ENCODE assay signal across 17 cellular contexts in the genomic region with DNA sequence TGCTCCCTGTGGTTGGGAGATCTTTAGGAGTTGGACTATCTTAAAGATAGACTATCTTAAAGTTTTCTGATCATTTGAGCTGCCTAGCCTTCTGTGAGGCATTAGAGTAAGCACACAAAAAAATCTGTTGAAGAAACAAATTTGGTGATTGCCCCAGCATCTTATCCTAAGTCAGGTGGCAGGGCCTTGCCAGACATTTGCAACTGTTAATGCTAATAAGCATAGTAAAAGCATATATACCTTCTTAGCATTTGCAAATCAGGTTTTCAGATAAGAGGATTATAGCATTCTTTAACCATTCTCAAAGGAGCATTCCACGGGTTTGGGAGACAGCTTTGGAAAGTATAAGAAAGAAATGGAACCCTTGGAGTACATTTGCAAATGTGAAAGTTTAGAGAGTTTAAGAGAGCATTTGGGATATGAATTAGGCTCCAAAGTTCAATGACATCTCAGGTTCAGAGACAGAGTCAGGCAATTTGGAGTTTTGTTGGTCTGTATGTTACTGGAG.
DNase-seq lines count a peak whose midpoint lies in the region; ATAC-seq lines count a peak whose summit lies in the region.
"Had no signal": no experiment of that assay in that cellular context is flagged by ENCODE, and none has a peak within 500 bp of the region (broad histone marks: within the 10 kb centered on the region; RNA-seq: fewer than 3 reads in every experiment).

No MANE protein-coding gene starts in this region.

- DNase-seq in HAP-1 (ENCODE audit: low spot score in 2 of 2) (peak; percentile 58 to 96), NT2/D1 (ENCODE audit: low read depth, low spot score) (peak; percentile 18)
- DNase-seq in activated CD4-positive, alpha-beta T cell treated with anti-CD3 and anti-CD28 coated beads for 4 hours, result no peak
- DNase-seq in CD8-positive, alpha-beta memory T cell, result no peak
- DNase-seq: BE2C; Caco-2; CD8-positive, alpha-beta T cell; DND-41; GDM1; HCEC 1CT; HFFc6; KG1 had no signal

- H3K9me3 ChIP-seq in HAP-1, result no peaks in the 10 kb centered on the region; the same call in 1 of the 2 replicates
- H3K9me3 ChIP-seq in NT2/D1 (ENCODE audit: insufficient read depth, low read length), result no peaks in the 10 kb centered on the region
- no peaks in the 10 kb centered on the region for H3K9me3 ChIP-seq in iPS-20b (ENCODE audit: insufficient read depth, low read depth, low read length)
- H3K9me3 ChIP-seq in CD8-positive, alpha-beta memory T cell (ENCODE audit: low read length), result no peaks in the 10 kb centered on the region
- H3K9me3 ChIP-seq: A549, BE2C, Caco-2 had no signal

- H3K4me1 ChIP-seq in HAP-1 (peaks cover 34% of the 10 kb centered on the region), NT2/D1 (ENCODE audit: insufficient read depth, insufficient read length) (no peaks in the 10 kb centered on the region), iPS-20b (ENCODE audit: insufficient read depth, low read length) (peaks cover 18% of the 10 kb centered on the region; the same call in 1 of the 2 replicates)
- H3K4me1 ChIP-seq in CD8-positive, alpha-beta memory T cell (ENCODE audit: insufficient read depth, low read length), result no peaks in the 10 kb centered on the region
- H3K4me1 ChIP-seq: A549, BE2C, Caco-2 had no signal

- in situ Hi-C loops in HAP-1 (cut with MboI; ENCODE audit: low sequenced_read_pairs), result no loop called here

- H3K27ac ChIP-seq in iPS-20b (ENCODE audit: low read length), result no peak overlapping the region
- no peak overlapping the region for H3K27ac ChIP-seq in CD8-positive, alpha-beta memory T cell (ENCODE audit: low read depth, low read length)
- H3K27ac ChIP-seq: A549, C4-2B had no signal

- H3K36me3 ChIP-seq in HAP-1 (replicated peaks) (no peaks in the 10 kb centered on the region), NT2/D1 (ENCODE audit: insufficient read depth, insufficient read length, low read length) (no peaks in the 10 kb centered on the region), iPS-20b (ENCODE audit: insufficient read depth, low read depth, low read length) (no peaks in the 10 kb centered on the region)
- H3K36me3 ChIP-seq in CD8-positive, alpha-beta memory T cell (ENCODE audit: insufficient read depth, low read length), result no peaks in the 10 kb centered on the region
- H3K36me3 ChIP-seq: BE2C had no signal

- H3K9me3 Mint-ChIP-seq in CD8-positive, alpha-beta memory T cell, result no peaks in the 10 kb centered on the region
- H3K9me3 Mint-ChIP-seq: CD8-positive, alpha-beta T cell; HFFc6 had no signal

- H3K27ac Mint-ChIP-seq in CD8-positive, alpha-beta memory T cell, result no peak overlapping the region
- H3K27ac Mint-ChIP-seq: CD8-positive, alpha-beta T cell; HFFc6; IgD-negative memory B cell had no signal

- CTCF ChIA-PET in CD8-positive, alpha-beta memory T cell (lab: Charles Lee), result no interaction called here

- H3K4me3 ChIP-seq in HAP-1, result no peak overlapping the region
- H3K4me3 ChIP-seq in NT2/D1 (ENCODE audit: insufficient read length, low read depth), result no peak overlapping the region
- peak overlapping the region; percentile 54 for H3K4me3 ChIP-seq in iPS-20b (ENCODE audit: low read length)
- no peak overlapping the region for H3K4me3 ChIP-seq in CD8-positive, alpha-beta memory T cell (ENCODE audit: low read length)
- H3K4me3 ChIP-seq: A549 had no signal

- POLR2A ChIA-PET in CD8-positive, alpha-beta memory T cell (lab: Charles Lee), result no interaction called here

- H3K27me3 ChIP-seq in HAP-1 (ENCODE audit: low read depth), result no peaks in the 10 kb centered on the region
- no peaks in the 10 kb centered on the region for H3K27me3 ChIP-seq in NT2/D1 (ENCODE audit: insufficient read depth, insufficient read length)
- H3K27me3 ChIP-seq in iPS-20b (ENCODE audit: insufficient read depth, low read length), result no peaks in the 10 kb centered on the region
- no peaks in the 10 kb centered on the region for H3K27me3 ChIP-seq in CD8-positive, alpha-beta memory T cell (ENCODE audit: insufficient read depth, low read length, poor library complexity, severe bottlenecking)
- H3K27me3 ChIP-seq: BE2C had no signal

- ATAC-seq in HG03159 (IDR thresholded peaks at IDR 0.05; ENCODE audit: unreplicated experiment), result no peak
- ATAC-seq: A549; CD8-positive, alpha-beta T cell had no signal

- H3K9ac ChIP-seq in NT2/D1 (ENCODE audit: insufficient read length, low read depth) (no peak overlapping the region), iPS-20b (ENCODE audit: low read depth, low read length) (peak overlapping the region; percentile 29; the same call in 1 of the 2 replicates)

- H3K27me3 Mint-ChIP-seq in CD8-positive, alpha-beta memory T cell, result no peaks in the 10 kb centered on the region

- no peaks in the 10 kb centered on the region for H3K36me3 Mint-ChIP-seq in CD8-positive, alpha-beta memory T cell
- H3K36me3 Mint-ChIP-seq: CD8-positive, alpha-beta T cell; IgD-negative memory B cell had no signal

- H3K4me3 Mint-ChIP-seq in CD8-positive, alpha-beta memory T cell, result no peak overlapping the region
- H3K4me3 Mint-ChIP-seq: CD8-positive, alpha-beta T cell; HFFc6; IgD-negative memory B cell had no signal

- H3K4me1 Mint-ChIP-seq in CD8-positive, alpha-beta memory T cell, result no peaks in the 10 kb centered on the region
- H3K4me1 Mint-ChIP-seq: IgD-negative memory B cell had no signal

Comparison
In these comparisons a context has a peak if more than half of its experiments do, and no peak if none do; other contexts are left out.
1. DNase-seq: peak in HAP-1 (2 of 2) and NT2/D1 (single experiment); none in activated CD4-positive, alpha-beta T cell treated with anti-CD3 and anti-CD28 coated beads for 4 hours (0 of 2) and CD8-positive, alpha-beta memory T cell (0 of 5).